ENCODE assay signal across 9 cellular contexts in the genomic region with DNA sequence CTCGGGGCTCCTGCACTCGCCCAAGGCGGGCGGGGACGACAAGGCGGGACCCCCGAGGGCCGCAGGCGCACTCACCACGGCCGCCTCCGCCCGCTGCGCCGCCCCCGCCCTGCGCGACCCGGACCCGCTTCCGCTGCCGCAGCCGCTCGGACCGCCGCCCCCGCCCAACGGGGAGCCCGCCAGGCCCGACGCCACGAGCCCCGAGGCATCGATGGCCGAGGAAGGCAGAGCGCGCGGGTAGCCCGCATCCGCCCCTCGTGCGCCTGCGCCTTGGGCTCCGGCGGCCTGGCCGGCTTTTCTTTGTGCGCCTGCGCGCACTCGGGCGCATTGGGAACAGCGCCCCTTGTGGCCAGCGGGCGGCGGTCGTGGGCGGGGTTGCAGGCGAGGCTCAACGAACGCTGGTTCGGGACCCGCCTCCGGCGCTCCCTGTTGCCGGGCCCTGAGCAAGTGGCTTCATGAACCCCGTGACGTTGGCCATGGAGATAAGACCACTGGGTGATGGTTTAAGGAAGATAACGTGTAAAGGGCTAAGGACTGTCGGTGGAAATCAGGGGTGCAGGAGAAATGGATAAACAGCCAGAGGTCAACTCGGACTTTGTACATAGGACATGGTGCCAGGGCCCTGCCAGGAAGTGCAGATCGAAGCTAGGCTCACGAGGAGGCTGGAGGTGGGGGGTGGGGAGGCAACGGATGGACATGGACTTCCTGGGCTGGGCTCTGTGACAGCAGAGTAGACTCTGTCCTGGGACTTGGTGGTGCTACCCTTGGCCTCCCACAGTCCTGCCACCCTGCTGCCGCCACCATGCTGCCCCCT. TPM values are rescaled to one million over a fixed set of nuclear protein-coding genes. Genes with fewer than 3 reads are reported as not detected.
DNase-seq lines count a peak whose midpoint lies in the region; ATAC-seq, FAIRE-seq and TF ChIP-seq lines count a peak whose summit lies in the region.
"Had no signal": no experiment of that assay in that cellular context is flagged by ENCODE, and none has a peak within 500 bp of the region (broad histone marks: within the 10 kb centered on the region; RNA-seq: fewer than 3 reads in every experiment).

Gene C8G (plus strand): TSS at position 725 of the 814 bp plus-strand sequence. CDS start 78 bp downstream, at position 803.
A gene with protein sequence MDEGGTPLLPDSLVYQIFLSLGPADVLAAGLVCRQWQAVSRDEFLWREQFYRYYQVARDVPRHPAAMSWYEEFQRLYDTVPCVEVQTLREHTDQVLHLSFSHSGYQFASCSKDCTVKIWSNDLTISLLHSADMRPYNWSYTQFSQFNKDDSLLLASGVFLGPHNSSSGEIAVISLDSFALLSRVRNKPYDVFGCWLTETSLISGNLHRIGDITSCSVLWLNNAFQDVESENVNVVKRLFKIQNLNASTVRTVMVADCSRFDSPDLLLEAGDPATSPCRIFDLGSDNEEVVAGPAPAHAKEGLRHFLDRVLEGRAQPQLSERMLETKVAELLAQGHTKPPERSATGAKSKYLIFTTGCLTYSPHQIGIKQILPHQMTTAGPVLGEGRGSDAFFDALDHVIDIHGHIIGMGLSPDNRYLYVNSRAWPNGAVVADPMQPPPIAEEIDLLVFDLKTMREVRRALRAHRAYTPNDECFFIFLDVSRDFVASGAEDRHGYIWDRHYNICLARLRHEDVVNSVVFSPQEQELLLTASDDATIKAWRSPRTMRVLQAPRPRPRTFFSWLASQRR (minus strand): TSS at position 220 of the 814 bp plus-strand sequence. CDS start 655 bp downstream, outside the sequence.

- ATAC-seq in GM19025 (IDR thresholded peaks at IDR 0.05; ENCODE audit: low read depth, unreplicated experiment) = peak; percentile 86
- ATAC-seq in HG03280 (IDR thresholded peaks at IDR 0.05; ENCODE audit: unreplicated experiment) = peak; percentile 86

- H3K9ac ChIP-seq in kidney (ENCODE audit: low read length in 2 of 2) = peak within 1 kb of the TSS; percentile 50 to 67

- peaks cover 9 to 18% of the 10 kb centered on the region in 2 donors for H3K4me1 ChIP-seq in kidney (ENCODE audit: control insufficient read depth in 1 of 2, insufficient read depth in 1 of 2, low read depth in 1 of 2, low read length in 2 of 2)

- no peaks in the 10 kb centered on the region for H3K9me3 ChIP-seq in kidney (ENCODE audit: control insufficient read depth in 1 of 2, low read length in 2 of 2)

- peaks cover 7 to 22% of the 10 kb centered on the region in 2 donors for H3K36me3 ChIP-seq in kidney (ENCODE audit: control insufficient read depth in 1 of 2, insufficient read depth in 2 of 2, low read length in 2 of 2)

- intact Hi-C loops in kidney (cut with DNase I) = loop anchor here (10.0 kb wide), 2 partner anchors 100 to 150 kb away; partner anchors contain the start of genes AJM1, CCDC183, PHPT1 and TMEM141

- peak within 1 kb of the TSS; percentile 68 to 83 for H3K27ac ChIP-seq in kidney (ENCODE audit: low read depth in 2 of 2, low read length in 2 of 2)

- peak; percentile 82 to 87 for DNase-seq in AML-193 (lab: John Stamatoyannopoulos, UW)
- peak; percentile 95 for DNase-seq in NCI-H345 (lab: John Stamatoyannopoulos, UW)
- peak; percentile 98 for DNase-seq in activated CD4-positive, CD25-positive, alpha-beta regulatory T cell treated with anti-CD3 and anti-CD28 coated beads, Interleukin-2, amount 50 U/mL, for 72 hours
- DNase-seq in cerebellum (ENCODE audit: low spot score) = peak; percentile 97
- DNase-seq in kidney = peak; percentile 99
- DNase-seq in stimulated activated CD4-positive, alpha-beta T cell treated with anti-CD3 and anti-CD28 coated beads, Interleukin-15, amount 100 ng/mL, for 1 hour (ENCODE audit: low read depth in 1 of 2, low spot score in 1 of 2) = peak; percentile 91 to 93

- TF ChIP-seq CTCF in kidney (IDR thresholded peaks at IDR 0.05; ENCODE audit: borderline replicate concordance, extremely low read depth, insufficient read depth) = peak; percentile 96

- peak within 1 kb of the TSS; percentile 63 to 84 for H3K4me3 ChIP-seq in kidney (ENCODE audit: low read length in 2 of 2)

- no peak for FAIRE-seq in kidney (lab: Jason Lieb, UNC)
- FAIRE-seq: colon had no signal

RNA-seq across cellular contexts. Expression of gene C8G, which starts in this region (rescaled TPM):
- total RNA-seq in cerebellum = not detected
- 1.9 TPM for total RNA-seq in kidney
- polyA plus RNA-seq in kidney (ENCODE audit: insufficient read depth, low read depth, low replicate concordance) = 2.1 TPM

RNA-seq across cellular contexts. Expression of the second gene that starts in this region (rescaled TPM):
- 43.7 TPM for total RNA-seq in cerebellum
- total RNA-seq in kidney = 97.2 TPM
- polyA plus RNA-seq in kidney (ENCODE audit: insufficient read depth, low read depth, low replicate concordance) = 92.5 TPM

Comparison
In these comparisons a context has a peak if more than half of its experiments do, and no peak if none do; other contexts are left out.
1. Peak in every context shown above with its lines: DNase-seq, ATAC-seq, H3K4me3 ChIP-seq and H3K27ac ChIP-seq.